ENCODE assay signal across 17 cellular contexts in the genomic region with DNA sequence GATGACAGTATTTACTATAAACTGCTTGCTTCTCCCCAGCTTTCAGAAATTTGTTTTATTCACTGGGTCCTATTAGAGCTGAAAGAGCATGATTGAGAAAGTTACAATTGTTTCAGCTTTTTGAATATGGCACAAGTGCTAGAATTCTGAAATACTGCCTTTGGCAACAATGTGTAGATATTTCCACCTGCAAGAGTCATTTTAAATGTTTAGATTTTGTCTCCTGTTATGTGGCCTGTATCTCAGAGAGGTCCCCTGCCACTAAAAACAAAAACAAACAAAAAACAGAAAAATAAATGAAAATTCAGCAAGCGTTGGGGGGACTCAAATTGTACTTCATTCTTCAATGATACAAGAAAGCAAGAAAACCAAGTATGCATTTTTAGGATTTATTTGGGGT. TPM values are rescaled to one million over a fixed set of nuclear protein-coding genes. Genes with fewer than 3 reads are reported as not detected.
DNase-seq lines count a peak whose midpoint lies in the region; ATAC-seq and TF ChIP-seq lines count a peak whose summit lies in the region.
"Had no signal": no experiment of that assay in that cellular context is flagged by ENCODE, and none has a peak within 500 bp of the region (broad histone marks: within the 10 kb centered on the region; RNA-seq: fewer than 3 reads in every experiment).

No MANE protein-coding gene starts in this region.

- DNase-seq in activated CD8-positive, alpha-beta memory T cell treated with anti-CD3 and anti-CD28 coated beads, Interleukin-2, amount 10 ng/mL, durations not matched to agents 7 days and 5 days: no peak
- no peak for DNase-seq in activated CD8-positive, alpha-beta memory T cell treated with anti-CD3 and anti-CD28 coated beads, Interleukin-2, amount 50 U/mL, for 48 hours
- DNase-seq in OCI-LY7 (ENCODE audit: low spot score) (no peak), lower leg skin (ENCODE audit: low spot score in 2 of 2) (no peak)
- DNase-seq in effector memory CD8-positive, alpha-beta T cell: no peak
- DNase-seq in stimulated activated naive B cell treated with anti-CD40 and anti-IgM and Interleukin-4, amounts not matched to agents 10 μg/mL and 1 μg/mL and 100 μg/mL, for 72 hours: no peak
- DNase-seq: KG1; left colon; NCI-H1436 treated with DMSO at 0.1 percent for 48 hours; NCI-H446 treated with DMSO at 0.1 percent for 48 hours; stimulated activated CD4-positive, alpha-beta T cell treated with anti-CD3 and anti-CD28 coated beads, Interleukin-4, amount 100 ng/mL, for 4 hours; stimulated activated naive CD4-positive, alpha-beta T cell treated with Interleukin-2 at 50 U/mL for 16 hours had no signal

- WGBS in lower leg skin, 2 donors: 90 to 100% methylated on average over 1 of the region's 1 CpG

- H4K20me1 ChIP-seq in OCI-LY7 (ENCODE audit: insufficient read depth, low read length): no peaks in the 10 kb centered on the region

- POLR2A ChIA-PET in OCI-LY7 (lab: Charles Lee): interaction anchor here (0.7 to 5.7 kb wide), 14 partner anchors 8 to 83 kb away, joined by 3 to 35 read pairs (median 5); partner anchors contain the start of gene TGFBR2

- intact Hi-C loops in OCI-LY7 (cut with micrococcal nuclease; ENCODE audit: unreplicated experiment): no loop called here
- intact Hi-C loops in lower leg skin (cut with DNase I; ENCODE audit: low total_unique reads): no loop called here

- H3K27ac Mint-ChIP-seq in activated CD8-positive, alpha-beta memory T cell treated with anti-CD3 and anti-CD28 coated beads, Interleukin-2, amount 10 ng/mL, durations not matched to agents 7 days and 5 days: peak overlapping the region; percentile 96
- H3K27ac Mint-ChIP-seq in effector memory CD8-positive, alpha-beta T cell: peak overlapping the region; percentile 89 to 94
- H3K27ac Mint-ChIP-seq in stimulated activated naive B cell treated with anti-CD40 and anti-IgM and Interleukin-4, amounts not matched to agents 10 μg/mL and 1 μg/mL and 100 μg/mL, for 72 hours: peak overlapping the region; percentile 86

- H3K9me3 Mint-ChIP-seq in activated CD8-positive, alpha-beta memory T cell treated with anti-CD3 and anti-CD28 coated beads, Interleukin-2, amount 10 ng/mL, durations not matched to agents 7 days and 5 days (ENCODE audit: low read depth): no peaks in the 10 kb centered on the region
- no peaks in the 10 kb centered on the region for H3K9me3 Mint-ChIP-seq in effector memory CD8-positive, alpha-beta T cell
- H3K9me3 Mint-ChIP-seq in stimulated activated naive B cell treated with anti-CD40 and anti-IgM and Interleukin-4, amounts not matched to agents 10 μg/mL and 1 μg/mL and 100 μg/mL, for 72 hours: peaks cover 3 to 4% of the 10 kb centered on the region in 2 donors

- CTCF ChIA-PET in activated CD8-positive, alpha-beta memory T cell treated with anti-CD3 and anti-CD28 coated beads, Interleukin-2, amount 10 ng/mL, durations not matched to agents 7 days and 5 days (lab: Charles Lee): interaction anchor here (0.9 to 4.2 kb wide), 11 partner anchors 8 to 287 kb away, joined by 3 to 15 read pairs (median 6); no protein-coding TSS in a partner anchor
- CTCF ChIA-PET in OCI-LY7 (lab: Charles Lee; ENCODE audit: unreplicated experiment): interaction anchor here (1.4 kb wide), 1 partner anchor 19 kb away, joined by 3 read pairs; no protein-coding TSS in a partner anchor

- H3K4me1 Mint-ChIP-seq in activated CD8-positive, alpha-beta memory T cell treated with anti-CD3 and anti-CD28 coated beads, Interleukin-2, amount 10 ng/mL, durations not matched to agents 7 days and 5 days: peaks cover 96% of the 10 kb centered on the region
- peaks cover 66 to 92% of the 10 kb centered on the region in 2 donors for H3K4me1 Mint-ChIP-seq in effector memory CD8-positive, alpha-beta T cell (ENCODE audit: low read depth in 2 of 2)
- peaks cover 52 to 89% of the 10 kb centered on the region in 2 donors for H3K4me1 Mint-ChIP-seq in stimulated activated naive B cell treated with anti-CD40 and anti-IgM and Interleukin-4, amounts not matched to agents 10 μg/mL and 1 μg/mL and 100 μg/mL, for 72 hours

- no peak for TF ChIP-seq POLR2A in lower leg skin (IDR thresholded peaks at IDR 0.05)

- ATAC-seq in activated CD8-positive, alpha-beta memory T cell treated with anti-CD3 and anti-CD28 coated beads, Interleukin-2, amount 10 ng/mL, durations not matched to agents 7 days and 5 days: no peak
- no peak for ATAC-seq in effector memory CD8-positive, alpha-beta T cell (replicated peaks)
- no peak for ATAC-seq in stimulated activated naive B cell treated with anti-CD40 and anti-IgM and Interleukin-4, amounts not matched to agents 10 μg/mL and 1 μg/mL and 100 μg/mL, for 72 hours (replicated peaks)
- ATAC-seq in HG03439 (IDR thresholded peaks at IDR 0.05; ENCODE audit: unreplicated experiment) (no peak), HG03139 (IDR thresholded peaks at IDR 0.05; ENCODE audit: unreplicated experiment) (no peak)
- ATAC-seq: activated CD4-positive, CD25-positive, alpha-beta regulatory T cell treated with anti-CD3 and anti-CD28 coated beads, Interleukin-2, amount 50 U/mL, for 24 hours; sciatic nerve had no signal

- peaks cover 95% of the 10 kb centered on the region for H3K79me2 ChIP-seq in OCI-LY7 (ENCODE audit: insufficient read depth, low read depth, low read length)

- H3K4me2 ChIP-seq in OCI-LY7 (ENCODE audit: low read length): peak overlapping the region; percentile 72

- TF ChIP-seq CTCF in OCI-LY7 (conservative IDR thresholded peaks at IDR 0.05; ENCODE audit: low read length) (no peak), lower leg skin (IDR thresholded peaks at IDR 0.05) (no peak)

- no peaks in the 10 kb centered on the region for H3K9me2 ChIP-seq in OCI-LY7 (ENCODE audit: insufficient read depth, low read length)

- H3K9me3 ChIP-seq in OCI-LY7 (ENCODE audit: low read length): no peaks in the 10 kb centered on the region

- peak overlapping the region; percentile 81 for H3K27ac ChIP-seq in OCI-LY7 (ENCODE audit: low read depth, low read length, poor library complexity, severe bottlenecking)

- peaks cover 18% of the 10 kb centered on the region for H3K36me3 ChIP-seq in OCI-LY7 (ENCODE audit: insufficient read depth, low read length)

- H3K27me3 Mint-ChIP-seq in activated CD8-positive, alpha-beta memory T cell treated with anti-CD3 and anti-CD28 coated beads, Interleukin-2, amount 10 ng/mL, durations not matched to agents 7 days and 5 days: no peaks in the 10 kb centered on the region
- no peaks in the 10 kb centered on the region for H3K27me3 Mint-ChIP-seq in effector memory CD8-positive, alpha-beta T cell
- no peaks in the 10 kb centered on the region for H3K27me3 Mint-ChIP-seq in stimulated activated naive B cell treated with anti-CD40 and anti-IgM and Interleukin-4, amounts not matched to agents 10 μg/mL and 1 μg/mL and 100 μg/mL, for 72 hours

- H3K36me3 Mint-ChIP-seq in activated CD8-positive, alpha-beta memory T cell treated with anti-CD3 and anti-CD28 coated beads, Interleukin-2, amount 10 ng/mL, durations not matched to agents 7 days and 5 days: peaks cover 43% of the 10 kb centered on the region
- peaks cover 29% of the 10 kb centered on the region for H3K36me3 Mint-ChIP-seq in effector memory CD8-positive, alpha-beta T cell (ENCODE audit: insufficient read depth)
- H3K36me3 Mint-ChIP-seq in stimulated activated naive B cell treated with anti-CD40 and anti-IgM and Interleukin-4, amounts not matched to agents 10 μg/mL and 1 μg/mL and 100 μg/mL, for 72 hours: peaks cover 24 to 48% of the 10 kb centered on the region in 2 donors

- peak overlapping the region; percentile 49 for H3K4me3 Mint-ChIP-seq in activated CD8-positive, alpha-beta memory T cell treated with anti-CD3 and anti-CD28 coated beads, Interleukin-2, amount 10 ng/mL, durations not matched to agents 7 days and 5 days
- peak overlapping the region; percentile 28 to 74 for H3K4me3 Mint-ChIP-seq in effector memory CD8-positive, alpha-beta T cell
- H3K4me3 Mint-ChIP-seq in stimulated activated naive B cell treated with anti-CD40 and anti-IgM and Interleukin-4, amounts not matched to agents 10 μg/mL and 1 μg/mL and 100 μg/mL, for 72 hours: peak overlapping the region; percentile 50 to 57
- H3K4me3 Mint-ChIP-seq: neural crest cell had no signal

- H2AFZ ChIP-seq in OCI-LY7 (ENCODE audit: low read length): no peak overlapping the region

- peaks cover 100% of the 10 kb centered on the region for H3K4me1 ChIP-seq in OCI-LY7 (ENCODE audit: insufficient read depth, low read length, poor library complexity, severe bottlenecking)

- no TSS peak for BruUV-seq in OCI-LY7 (replicated peaks; lab: Mats Ljungman, UMichigan)

- peak overlapping the region; percentile 45 for H3K4me3 ChIP-seq in OCI-LY7 (ENCODE audit: low read depth, low read length, poor library complexity, severe bottlenecking)
- no peak overlapping the region for H3K4me3 ChIP-seq in lower leg skin (ENCODE audit: low read depth, poor library complexity, severe bottlenecking)

RNA-seq across cellular contexts. Expression of gene TGFBR2, which starts 28.7 kb away (rescaled TPM):
- total RNA-seq in activated CD8-positive, alpha-beta memory T cell treated with anti-CD3 and anti-CD28 coated beads, Interleukin-2, amount 10 ng/mL, durations not matched to agents 7 days and 5 days: 10 to 100 TPM; 47.3 to 50.5 TPM
- total RNA-seq in OCI-LY7 (2014; rRNA removed; shearing (Covaris generic)): 28.1 and 29.6 TPM in 2 replicates
- total RNA-seq in OCI-LY7 (2022) (25.2 and 29.5 TPM in 2 replicates), lower leg skin (100 to 1,000 TPM in 1 of 4 donors, 10 to 100 TPM in 3; 57.8 to 109 (median 71.4) TPM)
